In genomic region chr17:80221401-80221800, GRCh38 we compare ENCODE assay signal across 9 cellular contexts. TPM values are rescaled to one million over a fixed set of nuclear protein-coding genes. Genes with fewer than 3 reads are reported as not detected.
A peak's percentile ranks its signal among the peaks of the same experiment; 100 is the strongest.
DNase-seq lines count a peak whose midpoint lies in the region; ATAC-seq and TF ChIP-seq lines count a peak whose summit lies in the region.
"Had no signal": no experiment of that assay in that cellular context is flagged by ENCODE, and none has a peak within 500 bp of the region (broad histone marks: within the 10 kb centered on the region; RNA-seq: fewer than 3 reads in every experiment).

No MANE protein-coding gene starts in this region.

- no peak for TF ChIP-seq POLR2A in GM18505 (IDR thresholded peaks at IDR 0.05; ENCODE audit: borderline replicate concordance, extremely low read depth, insufficient read depth, insufficient read length)

- H3K9ac ChIP-seq in HUES48 (ENCODE audit: low read depth, low read length) (no peak overlapping the region), endocrine pancreas (ENCODE audit: control insufficient read depth, insufficient read depth, low read length) (peak overlapping the region; percentile 66)

- in situ Hi-C loops in ACHN (cut with HindIII; ENCODE audit: low pct_ligation_motif_present, low pct_unique_long_range_greater_than_20kb, low sequenced_read_pairs), result no loop called here

- H3K36me3 ChIP-seq in HUES48 (ENCODE audit: control insufficient read depth, insufficient read depth, low read length) (peaks cover 18% of the 10 kb centered on the region), endocrine pancreas (ENCODE audit: control insufficient read depth, insufficient read depth, low read length) (no peaks in the 10 kb centered on the region)

- H3K9me3 Mint-ChIP-seq in natural killer cell treated with Interleukin-12 subunit alpha and Interleukin-12 subunit beta and Interleukin-15 and Interleukin-18, amount 100 ng/mL, for 72 hours, result no peaks in the 10 kb centered on the region

- no peak for DNase-seq in natural killer cell treated with Interleukin-12 subunit alpha and Interleukin-12 subunit beta and Interleukin-15 and Interleukin-18, amount 100 ng/mL, for 72 hours (ENCODE audit: low spot score)
- no peak for DNase-seq in ACHN
- DNase-seq in stimulated activated CD4-positive, alpha-beta T cell treated with anti-CD3 and anti-CD28 coated beads, Interleukin-1b, Interleukin-23, amount 100 ng/mL, for 48 hours, result no peak
- DNase-seq: KG1 had no signal

- peak overlapping the region; percentile 79 for H3K4me3 Mint-ChIP-seq in natural killer cell treated with Interleukin-12 subunit alpha and Interleukin-12 subunit beta and Interleukin-15 and Interleukin-18, amount 100 ng/mL, for 72 hours

- H3K4me1 Mint-ChIP-seq in natural killer cell treated with Interleukin-12 subunit alpha and Interleukin-12 subunit beta and Interleukin-15 and Interleukin-18, amount 100 ng/mL, for 72 hours (ENCODE audit: low read depth in 2 of 2), result peaks cover 27 to 31% of the 10 kb centered on the region in 2 donors

- H3K4me3 ChIP-seq in HUES48 (ENCODE audit: low read depth, low read length) (peak overlapping the region; percentile 96; the same call in 1 of the 2 replicates), endocrine pancreas (ENCODE audit: control insufficient read depth, insufficient read depth, low read length) (peak overlapping the region; percentile 25)

- H3K27ac Mint-ChIP-seq in natural killer cell treated with Interleukin-12 subunit alpha and Interleukin-12 subunit beta and Interleukin-15 and Interleukin-18, amount 100 ng/mL, for 72 hours, result peak overlapping the region in 1 of 2 donors; percentile 62

- H3K27me3 ChIP-seq in HUES48 (ENCODE audit: control insufficient read depth, insufficient read depth, low read length) (no peaks in the 10 kb centered on the region), endocrine pancreas (ENCODE audit: control insufficient read depth, insufficient read depth, low read length) (no peaks in the 10 kb centered on the region)

- H3K9me3 ChIP-seq in HUES48 (ENCODE audit: control insufficient read depth, insufficient read depth, low read length), result no peaks in the 10 kb centered on the region
- H3K9me3 ChIP-seq in endocrine pancreas (ENCODE audit: control insufficient read depth, low read length), result no peaks in the 10 kb centered on the region

- no peaks in the 10 kb centered on the region for H3K27me3 Mint-ChIP-seq in natural killer cell treated with Interleukin-12 subunit alpha and Interleukin-12 subunit beta and Interleukin-15 and Interleukin-18, amount 100 ng/mL, for 72 hours

- ATAC-seq in natural killer cell treated with Interleukin-12 subunit alpha and Interleukin-12 subunit beta and Interleukin-15 and Interleukin-18, amount 100 ng/mL, for 72 hours, result no peak
- ATAC-seq in GM18505 (IDR thresholded peaks at IDR 0.05; ENCODE audit: unreplicated experiment) (no peak), GM21619 (IDR thresholded peaks at IDR 0.05; ENCODE audit: unreplicated experiment) (no peak)

- peak overlapping the region; percentile 84; the same call in 1 of the 2 replicates for H3K27ac ChIP-seq in 22Rv1
- H3K27ac ChIP-seq in HUES48 (ENCODE audit: low read depth, low read length), result no peak overlapping the region

- peaks cover 13% of the 10 kb centered on the region; the same call in 1 of the 2 replicates for H3K4me1 ChIP-seq in HUES48 (ENCODE audit: control insufficient read depth, insufficient read depth, low read length)
- H3K4me1 ChIP-seq in endocrine pancreas (ENCODE audit: control insufficient read depth, insufficient read depth, low read length), result no peaks in the 10 kb centered on the region

- H3K36me3 Mint-ChIP-seq in natural killer cell treated with Interleukin-12 subunit alpha and Interleukin-12 subunit beta and Interleukin-15 and Interleukin-18, amount 100 ng/mL, for 72 hours, result no peaks in the 10 kb centered on the region

- TF ChIP-seq CTCF in 22Rv1 (IDR thresholded peaks at IDR 0.05), result no peak

RNA-seq across cellular contexts. Expression of gene SLC26A11, which starts 1.2 kb away (rescaled TPM):
- 10 to 100 TPM in 1 of 2 donors, 1 to 10 TPM in 1; 5.5 to 19.3 TPM for total RNA-seq in natural killer cell treated with Interleukin-12 subunit alpha and Interleukin-12 subunit beta and Interleukin-15 and Interleukin-18, amount 100 ng/mL, for 72 hours

RNA-seq across cellular contexts. Expression of gene SGSH, which starts 1.3 kb away (rescaled TPM):
- 10 to 100 TPM in 1 of 2 donors, 1 to 10 TPM in 1; 9.9 to 32.4 TPM for total RNA-seq in natural killer cell treated with Interleukin-12 subunit alpha and Interleukin-12 subunit beta and Interleukin-15 and Interleukin-18, amount 100 ng/mL, for 72 hours

RNA-seq across cellular contexts. Expression of gene RNF213, which starts 39.3 kb away (rescaled TPM):
- 1,000 to 10,000 TPM; 1,259 to 2,425 TPM for total RNA-seq in natural killer cell treated with Interleukin-12 subunit alpha and Interleukin-12 subunit beta and Interleukin-15 and Interleukin-18, amount 100 ng/mL, for 72 hours

RNA-seq across cellular contexts. Expression of gene CARD14, which starts 51.6 kb away (rescaled TPM):
- total RNA-seq in natural killer cell treated with Interleukin-12 subunit alpha and Interleukin-12 subunit beta and Interleukin-15 and Interleukin-18, amount 100 ng/mL, for 72 hours, result not detected
